Comparison of ENCODE assay signal across 9 cellular contexts in genomic region chr10:3452234-3452633, GRCh38.
DNase-seq lines count a peak whose midpoint lies in the region; ATAC-seq and TF ChIP-seq lines count a peak whose summit lies in the region.
"Had no signal": no experiment of that assay in that cellular context is flagged by ENCODE, and none has a peak within 500 bp of the region (broad histone marks: within the 10 kb centered on the region; RNA-seq: fewer than 3 reads in every experiment).

No MANE protein-coding gene starts in this region.

- ATAC-seq in right cardiac atrium, result peak; percentile 88 to 91
- peak; percentile 23 to 41 for ATAC-seq in gastrocnemius medialis
- no peak for ATAC-seq in GM19023 (IDR thresholded peaks at IDR 0.05; ENCODE audit: unreplicated experiment)

- H3K4me1 ChIP-seq in right cardiac atrium (ENCODE audit: control insufficient read depth, insufficient read depth, low read length) (no peaks in the 10 kb centered on the region), gastrocnemius medialis (no peaks in the 10 kb centered on the region)

- H3K4me3 ChIP-seq in GM06990 (replicated peaks; ENCODE audit: low read depth, low read length) (no peak overlapping the region), right cardiac atrium (ENCODE audit: low read length) (no peak overlapping the region), gastrocnemius medialis (no peak overlapping the region)

- no peaks in the 10 kb centered on the region for H3K27me3 ChIP-seq in GM06990 (replicated peaks; ENCODE audit: control insufficient read depth, insufficient read depth, low read length)
- H3K27me3 ChIP-seq in right cardiac atrium (ENCODE audit: control insufficient read depth, insufficient read depth), result no peaks in the 10 kb centered on the region
- H3K27me3 ChIP-seq in gastrocnemius medialis, result no peaks in the 10 kb centered on the region

- no peaks in the 10 kb centered on the region for H3K9me3 ChIP-seq in right cardiac atrium (ENCODE audit: control insufficient read depth, low read length)
- H3K9me3 ChIP-seq in gastrocnemius medialis, result no peaks in the 10 kb centered on the region

- intact Hi-C loops in right cardiac atrium (cut with DNase I) (no loop called here), gastrocnemius medialis (cut with DNase I; ENCODE audit: low total_unique reads) (no loop called here)

- WGBS in right cardiac atrium, result 19% methylated on average over 3 of the region's 3 CpGs

- H3K36me3 ChIP-seq in GM06990 (ENCODE audit: control insufficient read depth, insufficient read depth, low read length) (no peaks in the 10 kb centered on the region), gastrocnemius medialis (no peaks in the 10 kb centered on the region)

- DNase-seq in GM06990 (ENCODE audit: extremely low read depth, insufficient read length) (no peak), amniotic stem cell (lab: John Stamatoyannopoulos, UW) (peak; percentile 76), right cardiac atrium (no peak), gastrocnemius medialis (no peak), substantia nigra (lab: John Stamatoyannopoulos, UW) (no peak), epidermal melanocyte (ENCODE audit: insufficient read length, low spot score) (no peak), NCI-H2081 (lab: John Stamatoyannopoulos, UW) (no peak)
- DNase-seq: activated CD4-positive, alpha-beta T cell treated with anti-CD3 and anti-CD28 coated beads for 48 hours had no signal

- no peak for TF ChIP-seq POLR2A in gastrocnemius medialis (IDR thresholded peaks at IDR 0.05)

- H3K27ac ChIP-seq in right cardiac atrium (ENCODE audit: low read length), result peak overlapping the region; percentile 20
- H3K27ac ChIP-seq in gastrocnemius medialis, result peak overlapping the region; percentile 53 to 73 (median 64)
- H3K27ac ChIP-seq in substantia nigra (ENCODE audit: low read depth, low read length, poor library complexity, severe bottlenecking), result no peak overlapping the region

- TF ChIP-seq CTCF in GM06990 (IDR thresholded peaks at IDR 0.05; ENCODE audit: insufficient read depth, low read length, poor library complexity, severe bottlenecking) (peak; percentile 16), gastrocnemius medialis (IDR thresholded peaks at IDR 0.05 in 4 of 5, conservative IDR thresholded peaks at IDR 0.05 in 1 of 5) (peak in 4 of 5 experiments; percentile 13 to 24 (median 18))

- in situ Hi-C loops in gastrocnemius medialis (cut with MboI; ENCODE audit: low sequenced_read_pairs in 4 of 4), result loop anchor here (25.0 kb wide), 3 partner anchors 335 to 1310 kb away; partner anchors contain the start of gene KLF6 (in 1 of the 4)
